12 cellular contexts compared by ENCODE assay signal in genomic region chr10:4708123-4708759, GRCh38.
DNase-seq lines count a peak whose midpoint lies in the region; ATAC-seq, FAIRE-seq and TF ChIP-seq lines count a peak whose summit lies in the region.
"Had no signal": no experiment of that assay in that cellular context is flagged by ENCODE, and none has a peak within 500 bp of the region (broad histone marks: within the 10 kb centered on the region; RNA-seq: fewer than 3 reads in every experiment).

No MANE protein-coding gene starts in this region.

- peak; percentile 44 for FAIRE-seq in K562 (lab: Jason Lieb, UNC)

- BruUV-seq in K562 (replicated peaks; lab: Mats Ljungman, UMichigan), result no TSS peak

- H3K4me3 ChIP-seq in K562, result no peak overlapping the region
- H3K4me3 ChIP-seq: BLaER1 treated with 17β-estradiol and CSF1 and Interleukin-3, amounts not matched to agents 10 nM and 100 nM had no signal

- no peak for TF ChIP-seq POLR2A in K562 (conservative IDR thresholded peaks at IDR 0.05)

- no peaks in the 10 kb centered on the region for H3K9me3 Mint-ChIP-seq in activated naive CD4-positive, alpha-beta T cell treated with anti-CD3 and anti-CD28 coated beads for 36 hours
- H3K9me3 Mint-ChIP-seq in progenitor cell of endocrine pancreas (ENCODE audit: low read depth), result no peaks in the 10 kb centered on the region

- TF ChIP-seq CTCF in K562 (IDR thresholded peaks at IDR 0.05 in 2 of 3, conservative IDR thresholded peaks at IDR 0.05 in 1 of 3; ENCODE audit: insufficient read depth in 2 of 3, low read depth in 1 of 3, low read length in 3 of 3) (peak; percentile 67 to 81 (median 70)), progenitor cell of endocrine pancreas (IDR thresholded peaks at IDR 0.05; ENCODE audit: unreplicated experiment) (peak; percentile 35)

- 0% methylated on average over 6 of the region's 6 CpGs for WGBS in K562 (ENCODE audit: insufficient coverage, low coverage, missing lambda C conversion rate)

- intact Hi-C loops in activated naive CD4-positive, alpha-beta T cell treated with anti-CD3 and anti-CD28 coated beads for 36 hours (cut with micrococcal nuclease), result no loop called here
- intact Hi-C loops in K562 (cut with micrococcal nuclease), result no loop called here

- POLR2A ChIA-PET in K562 (lab: Yijun Ruan, JAX), result no interaction called here

- in situ Hi-C loops in K562 (cut with MboI), result no loop called here

- ATAC-seq in K562, result peak; percentile 88
- no peak for ATAC-seq in HG02610 (IDR thresholded peaks at IDR 0.05; ENCODE audit: unreplicated experiment)

- no peak overlapping the region for H2AFZ ChIP-seq in K562 (ENCODE audit: low read depth, low read length)

- H4K20me1 ChIP-seq in K562 (replicated peaks; ENCODE audit: control insufficient read depth, insufficient read depth, low read length), result no peaks in the 10 kb centered on the region
- H4K20me1 ChIP-seq: BLaER1 treated with 17β-estradiol and CSF1 and Interleukin-3, amounts not matched to agents 10 nM and 100 nM had no signal

- peaks cover 0 to 6% of the 10 kb centered on the region in 2 experiments; a peak in 2 of 5 replicates for H3K27me3 ChIP-seq in K562 (ENCODE audit: control insufficient read depth in 2 of 2, insufficient read depth in 2 of 2, low read length in 2 of 2)
- H3K27me3 ChIP-seq: BLaER1 treated with 17β-estradiol and CSF1 and Interleukin-3, amounts not matched to agents 10 nM and 100 nM had no signal

- no peaks in the 10 kb centered on the region for H3K9me1 ChIP-seq in K562 (ENCODE audit: control insufficient read depth, insufficient read depth, low read length)

- H3K4me3 Mint-ChIP-seq in activated naive CD4-positive, alpha-beta T cell treated with anti-CD3 and anti-CD28 coated beads for 36 hours, result no peak overlapping the region
- H3K4me3 Mint-ChIP-seq in progenitor cell of endocrine pancreas (ENCODE audit: low read depth), result no peak overlapping the region

- H3K36me3 Mint-ChIP-seq in activated naive CD4-positive, alpha-beta T cell treated with anti-CD3 and anti-CD28 coated beads for 36 hours (ENCODE audit: low read depth), result no peaks in the 10 kb centered on the region
- H3K36me3 Mint-ChIP-seq in progenitor cell of endocrine pancreas (ENCODE audit: insufficient read depth), result no peaks in the 10 kb centered on the region

- H3K4me1 ChIP-seq in K562 (replicated peaks in 1 of 2; ENCODE audit: control insufficient read depth in 2 of 2, insufficient read depth in 2 of 2, low read length in 2 of 2), result no peaks in the 10 kb centered on the region

- H3K27ac Mint-ChIP-seq in activated naive CD4-positive, alpha-beta T cell treated with anti-CD3 and anti-CD28 coated beads for 36 hours, result no peak overlapping the region
- no peak overlapping the region for H3K27ac Mint-ChIP-seq in progenitor cell of endocrine pancreas

- no peak overlapping the region for H3K27ac ChIP-seq in K562 (ENCODE audit: extremely low read depth, low read depth, low read length)
- H3K27ac ChIP-seq: BLaER1 treated with 17β-estradiol and CSF1 and Interleukin-3, amounts not matched to agents 10 nM and 100 nM had no signal

- H3K9ac ChIP-seq in K562 (ENCODE audit: insufficient read depth in 1 of 2, low read depth in 2 of 2, low read length in 2 of 2), result no peak overlapping the region
- H3K9ac ChIP-seq: BLaER1 treated with 17β-estradiol and CSF1 and Interleukin-3, amounts not matched to agents 10 nM and 100 nM had no signal

- no peak for TF ChIP-seq EP300 in K562 (IDR thresholded peaks at IDR 0.05; ENCODE audit: low read length)

- DNase-seq in activated naive CD4-positive, alpha-beta T cell treated with anti-CD3 and anti-CD28 coated beads for 36 hours, result peak; percentile 13
- no peak for DNase-seq in activated naive CD4-positive, alpha-beta T cell (lab: John Stamatoyannopoulos, UW)
- DNase-seq in HT1080 (ENCODE audit: low read depth) (peak; percentile 26), K562 (ENCODE audit: extremely low read depth in 1 of 4, low spot score in 3 of 4) (peak; percentile 38 to 62 (median 55)), progenitor cell of endocrine pancreas (ENCODE audit: low spot score, unreplicated experiment) (no peak), OCI-M2 (lab: John Stamatoyannopoulos, UW; ENCODE audit: unreplicated experiment) (no peak), AML-193 (lab: John Stamatoyannopoulos, UW) (no peak)
- DNase-seq: activated T-cell treated with anti-CD3 and anti-CD28 coated beads for 4 hours, islet precursor cell, SHP77 treated with DMSO at 0.1 percent for 48 hours had no signal

- no peaks in the 10 kb centered on the region for H3K36me3 ChIP-seq in K562 (ENCODE audit: control insufficient read depth, insufficient read depth, low read length)
- H3K36me3 ChIP-seq: BLaER1 treated with 17β-estradiol and CSF1 and Interleukin-3, amounts not matched to agents 10 nM and 100 nM had no signal

- peaks cover 19% of the 10 kb centered on the region for H3K27me3 Mint-ChIP-seq in activated naive CD4-positive, alpha-beta T cell treated with anti-CD3 and anti-CD28 coated beads for 36 hours (ENCODE audit: low read depth)
- no peaks in the 10 kb centered on the region for H3K27me3 Mint-ChIP-seq in progenitor cell of endocrine pancreas

- CTCF ChIA-PET in activated naive CD4-positive, alpha-beta T cell treated with anti-CD3 and anti-CD28 coated beads for 36 hours (lab: Charles Lee), result interaction anchor here (0.7 kb wide), 1 partner anchor 10 kb away, joined by 3 read pairs; no protein-coding TSS in a partner anchor
- CTCF ChIA-PET in K562 (lab: Yijun Ruan, JAX; ENCODE audit: low intra/inter-chr PET ratio), result interaction anchor here (0.6 kb wide), 1 partner anchor 27 kb away, joined by 3 read pairs; no protein-coding TSS in a partner anchor

- H3K4me2 ChIP-seq in K562 (ENCODE audit: insufficient read depth, low read length), result no peak overlapping the region
- H3K4me2 ChIP-seq: BLaER1 treated with 17β-estradiol and CSF1 and Interleukin-3, amounts not matched to agents 10 nM and 100 nM had no signal

- no peaks in the 10 kb centered on the region for H3K9me3 ChIP-seq in K562 (replicated peaks; ENCODE audit: control insufficient read depth, insufficient read depth, low read depth, low read length)
- H3K9me3 ChIP-seq: BLaER1 treated with 17β-estradiol and CSF1 and Interleukin-3, amounts not matched to agents 10 nM and 100 nM had no signal

- no peaks in the 10 kb centered on the region for H3K79me2 ChIP-seq in K562 (ENCODE audit: control insufficient read depth, insufficient read depth, low read length)

- H3K4me1 Mint-ChIP-seq in activated naive CD4-positive, alpha-beta T cell treated with anti-CD3 and anti-CD28 coated beads for 36 hours (ENCODE audit: low read depth), result no peaks in the 10 kb centered on the region
- no peaks in the 10 kb centered on the region for H3K4me1 Mint-ChIP-seq in progenitor cell of endocrine pancreas (ENCODE audit: low read depth)

- TF ChIP-seq RAD21 in K562 (CRISPR knock-in tag; conservative IDR thresholded peaks at IDR 0.05 in 1 of 2, IDR thresholded peaks at IDR 0.05 in 1 of 2), result peak in 1 of 2 experiments; percentile 30; a peak in 2 of 4 replicates

TF ChIP-seq in K562, 482 proteins besides CTCF, POLR2A, EP300 and RAD21 (continues in another document):
- TF ChIP-seq ATF1 (CRISPR knock-in tag; IDR thresholded peaks at IDR 0.05), result no peak
- TF ChIP-seq ATF1 (tag; IDR thresholded peaks at IDR 0.05), result peak; percentile 56
- no peak for TF ChIP-seq TAF15 (IDR thresholded peaks at IDR 0.05; ENCODE audit: low read depth, low read length)
- no peak for TF ChIP-seq ZNF79 (CRISPR knock-in tag; IDR thresholded peaks at IDR 0.05; ENCODE audit: low read depth)
- no peak for TF ChIP-seq RNF2 (IDR thresholded peaks at IDR 0.05)
- peak; percentile 66 for TF ChIP-seq CTCFL (IDR thresholded peaks at IDR 0.05; ENCODE audit: borderline replicate concordance, insufficient read depth, low read depth, low read length, poor library complexity, severe bottlenecking)
- TF ChIP-seq ATF7 (IDR thresholded peaks at IDR 0.05), result peak; percentile 63; the same call in 1 of the 2 replicates
- TF ChIP-seq CREM (IDR thresholded peaks at IDR 0.05; ENCODE audit: low read depth), result peak; percentile 85
- peak; percentile 49 for TF ChIP-seq SMC3 (conservative IDR thresholded peaks at IDR 0.05; ENCODE audit: insufficient read depth, low read depth, low read length)
- TF ChIP-seq PBX2 (CRISPR knock-in tag; IDR thresholded peaks at IDR 0.05; ENCODE audit: low read depth), result no peak
- 0 out of 2 replicates have a peak, but pooled peaks have one; percentile 6 for TF ChIP-seq PBX2 (tag; conservative IDR thresholded peaks at IDR 0.05; ENCODE audit: low read depth)

Comparison
In these comparisons a context has a peak if more than half of its experiments do, and no peak if none do; other contexts are left out.
1. DNase-seq: peak in activated naive CD4-positive, alpha-beta T cell treated with anti-CD3 and anti-CD28 coated beads for 36 hours (single experiment), HT1080 (single experiment) and K562 (4 of 4); none in activated naive CD4-positive, alpha-beta T cell (0 of 4), progenitor cell of endocrine pancreas (single experiment), OCI-M2 (single experiment) and AML-193 (0 of 2).